In genomic region chrX:25002658-25003015, GRCh38 we compare ENCODE assay signal across 2 cellular contexts.
TF ChIP-seq lines count a peak whose summit lies in the region.

No MANE protein-coding gene starts in this region.

TF ChIP-seq in IMR-90, 13 proteins besides CTCF, POLR2A, EP300 and RAD21:
- no peak for TF ChIP-seq ELK1 (IDR thresholded peaks at IDR 0.05; ENCODE audit: borderline replicate concordance, low read depth, low read length)
- TF ChIP-seq NFE2L2 (IDR thresholded peaks at IDR 0.05; ENCODE audit: low read depth, low read length) = no peak
- no peak for TF ChIP-seq FOS (IDR thresholded peaks at IDR 0.05; ENCODE audit: low read depth, low read length)
- TF ChIP-seq BHLHE40 (IDR thresholded peaks at IDR 0.05; ENCODE audit: low read depth, low read length) = no peak
- no peak for TF ChIP-seq RFX5 (IDR thresholded peaks at IDR 0.05; ENCODE audit: low read depth, low read length)
- no peak for TF ChIP-seq MXI1 (IDR thresholded peaks at IDR 0.05; ENCODE audit: borderline replicate concordance, low read depth, low read length)
- TF ChIP-seq USF2 (IDR thresholded peaks at IDR 0.05; ENCODE audit: low read depth, low read length) = no peak
TF ChIP-seq in IMR-90: peak in this region for 0.

TF ChIP-seq in H1, 55 proteins besides CTCF, POLR2A, EP300 and RAD21:
- no peak for TF ChIP-seq E2F6 (IDR thresholded peaks at IDR 0.05)
